In the genomic region with DNA sequence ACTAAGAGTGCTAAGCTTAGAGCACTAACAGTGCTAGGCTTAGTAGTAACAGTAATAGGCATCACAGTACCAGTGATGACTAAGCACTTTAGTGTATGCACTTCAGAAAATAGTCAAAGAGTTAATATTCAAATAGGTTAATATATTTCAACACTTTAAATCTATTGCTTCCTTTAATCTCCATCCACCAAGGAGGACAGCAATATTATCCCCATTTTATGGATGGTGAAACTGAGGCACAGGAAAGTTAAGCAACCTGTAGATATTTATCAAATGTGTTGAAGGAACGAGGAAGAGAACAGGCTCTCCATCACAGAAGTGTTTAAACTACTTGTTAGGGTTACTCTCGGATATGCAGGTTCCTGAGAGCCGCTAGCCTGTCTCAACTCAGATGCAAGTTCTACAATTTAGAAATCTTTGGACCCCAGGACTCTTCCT, we compare ENCODE assay signal across 14 cellular contexts.
DNase-seq lines count a peak whose midpoint lies in the region; ATAC-seq and TF ChIP-seq lines count a peak whose summit lies in the region.
"Had no signal": no experiment of that assay in that cellular context is flagged by ENCODE, and none has a peak within 500 bp of the region (broad histone marks: within the 10 kb centered on the region; RNA-seq: fewer than 3 reads in every experiment).

No MANE protein-coding gene starts in this region.

- ATAC-seq in Panc1 (no peak), lower lobe of right lung (no peak)

- H3K9me3 ChIP-seq in BLaER1 treated with 17β-estradiol and CSF1 and Interleukin-3, amounts not matched to agents 10 nM and 100 nM (replicated peaks in 1 of 11): no peaks in the 10 kb centered on the region
- no peaks in the 10 kb centered on the region for H3K9me3 ChIP-seq in Panc1 (ENCODE audit: control insufficient read depth, insufficient read depth, low read depth, low read length)
- H3K9me3 ChIP-seq in lower lobe of right lung: no peaks in the 10 kb centered on the region
- no peaks in the 10 kb centered on the region for H3K9me3 ChIP-seq in thyroid gland
- no peaks in the 10 kb centered on the region for H3K9me3 ChIP-seq in OCI-LY7 (ENCODE audit: low read length)

- H3K27me3 ChIP-seq in BLaER1 treated with 17β-estradiol and CSF1 and Interleukin-3, amounts not matched to agents 10 nM and 100 nM: no peaks in the 10 kb centered on the region
- H3K27me3 ChIP-seq in Panc1 (ENCODE audit: control insufficient read depth, insufficient read depth, low read length) (no peaks in the 10 kb centered on the region), lower lobe of right lung (ENCODE audit: low read depth) (no peaks in the 10 kb centered on the region), thyroid gland (no peaks in the 10 kb centered on the region)

- H3K4me3 ChIP-seq in BLaER1 treated with 17β-estradiol and CSF1 and Interleukin-3, amounts not matched to agents 10 nM and 100 nM: no peak overlapping the region
- H3K4me3 ChIP-seq in Panc1 (ENCODE audit: low read depth in 2 of 2, low read length in 2 of 2) (no peak overlapping the region), lower lobe of right lung (no peak overlapping the region), thyroid gland (replicated peaks in 1 of 3) (no peak overlapping the region), OCI-LY7 (ENCODE audit: low read depth, low read length, poor library complexity, severe bottlenecking) (no peak overlapping the region)

- TF ChIP-seq POLR2A in thyroid gland (IDR thresholded peaks at IDR 0.05): no peak

- in situ Hi-C loops in Panc1 (cut with HindIII; ENCODE audit: low pct_unique_long_range_greater_than_20kb, low sequenced_read_pairs): no loop called here

- H3K4me2 ChIP-seq in BLaER1 treated with 17β-estradiol and CSF1 and Interleukin-3, amounts not matched to agents 10 nM and 100 nM: peak overlapping the region; percentile 61 to 88 (median 75)
- H3K4me2 ChIP-seq in OCI-LY7 (ENCODE audit: low read length): no peak overlapping the region

- no peaks in the 10 kb centered on the region for H3K79me2 ChIP-seq in OCI-LY7 (ENCODE audit: insufficient read depth, low read depth, low read length)

- H2AFZ ChIP-seq in OCI-LY7 (ENCODE audit: low read length): no peak overlapping the region

- peak overlapping the region in 6 of 11 experiments; percentile 5 to 66 (median 45); a peak in 8 of 22 replicates for H3K27ac ChIP-seq in BLaER1 treated with 17β-estradiol and CSF1 and Interleukin-3, amounts not matched to agents 10 nM and 100 nM
- H3K27ac ChIP-seq in Panc1 (ENCODE audit: low read length) (peak overlapping the region; percentile 57; the same call in 1 of the 2 replicates), lower lobe of right lung (peak overlapping the region; percentile 44), thyroid gland (peak overlapping the region in 2 of 3 donors; percentile 34 to 66), OCI-LY7 (ENCODE audit: low read depth, low read length, poor library complexity, severe bottlenecking) (no peak overlapping the region)

- H3K9me2 ChIP-seq in OCI-LY7 (ENCODE audit: insufficient read depth, low read length): no peaks in the 10 kb centered on the region

- TF ChIP-seq CTCF in Panc1 (IDR thresholded peaks at IDR 0.05) (no peak), lower lobe of right lung (IDR thresholded peaks at IDR 0.05) (no peak), thyroid gland (IDR thresholded peaks at IDR 0.05) (no peak), OCI-LY7 (conservative IDR thresholded peaks at IDR 0.05; ENCODE audit: low read length) (no peak)

- DNase-seq in Panc1 (ENCODE audit: low read depth, low spot score) (no peak), lower lobe of right lung (no peak), thyroid gland (no peak), GM19238 (ENCODE audit: insufficient read length, low spot score) (no peak), cerebellar nuclear complex (lab: John Stamatoyannopoulos, UW) (no peak), OCI-LY7 (ENCODE audit: low spot score) (no peak)
- DNase-seq: AML-193, COR-L47, DMS 273 treated with DMSO at 0.1 percent for 48 hours, DND-41, H9, NCI-H1105, NCI-H1694 treated with DMSO at 0.1 percent for 48 hours had no signal

- H3K4me1 ChIP-seq in BLaER1 treated with 17β-estradiol and CSF1 and Interleukin-3, amounts not matched to agents 10 nM and 100 nM: peaks cover 30 to 80% (median 43%) of the 10 kb centered on the region in 10 experiments
- H3K4me1 ChIP-seq in Panc1 (ENCODE audit: control insufficient read depth, insufficient read depth, low read length) (peaks cover 25% of the 10 kb centered on the region), lower lobe of right lung (peaks cover 13% of the 10 kb centered on the region), thyroid gland (peaks cover 11 to 15% of the 10 kb centered on the region in 2 donors), OCI-LY7 (ENCODE audit: insufficient read depth, low read length, poor library complexity, severe bottlenecking) (peaks cover 6% of the 10 kb centered on the region)

- H3K36me3 ChIP-seq in BLaER1 treated with 17β-estradiol and CSF1 and Interleukin-3, amounts not matched to agents 10 nM and 100 nM: no peaks in the 10 kb centered on the region
- H3K36me3 ChIP-seq in Panc1 (ENCODE audit: control insufficient read depth, insufficient read depth, low read length) (no peaks in the 10 kb centered on the region), lower lobe of right lung (peaks cover 6% of the 10 kb centered on the region), thyroid gland (no peaks in the 10 kb centered on the region), OCI-LY7 (ENCODE audit: insufficient read depth, low read length) (no peaks in the 10 kb centered on the region)

- CTCF ChIA-PET in Panc1 (lab: Charles Lee) (no interaction called here), OCI-LY7 (lab: Charles Lee; ENCODE audit: unreplicated experiment) (no interaction called here)

- peak overlapping the region in 2 of 11 experiments; percentile 5 to 56; a peak in 2 of 22 replicates for H3K9ac ChIP-seq in BLaER1 treated with 17β-estradiol and CSF1 and Interleukin-3, amounts not matched to agents 10 nM and 100 nM

- POLR2A ChIA-PET in Panc1 (lab: Charles Lee): no interaction called here
- POLR2A ChIA-PET in OCI-LY7 (lab: Charles Lee): no interaction called here

- whole genome bisulfite sequencing in thyroid gland, 2 donors: 91 to 94% methylated on average over 3 of the region's 3 CpGs

- no TSS peak for BruUV-seq in Panc1 (replicated peaks; lab: Mats Ljungman, UMichigan)
- no TSS peak for BruUV-seq in OCI-LY7 (replicated peaks; lab: Mats Ljungman, UMichigan)

- intact Hi-C loops in Panc1 (cut with micrococcal nuclease; ENCODE audit: unreplicated experiment): no loop called here
- intact Hi-C loops in lower lobe of right lung (cut with DNase I): no loop called here
- intact Hi-C loops in thyroid gland (cut with DNase I): no loop called here
- intact Hi-C loops in OCI-LY7 (cut with micrococcal nuclease; ENCODE audit: unreplicated experiment): no loop called here

- peaks cover 0 to 6% (median 0%) of the 10 kb centered on the region in 11 experiments; a peak in 2 of 22 replicates for H4K20me1 ChIP-seq in BLaER1 treated with 17β-estradiol and CSF1 and Interleukin-3, amounts not matched to agents 10 nM and 100 nM
- H4K20me1 ChIP-seq in OCI-LY7 (ENCODE audit: insufficient read depth, low read length): no peaks in the 10 kb centered on the region
